ENCODE assay signal across 8 cellular contexts in genomic region chr6:40328376-40328987, GRCh38.
DNase-seq lines count a peak whose midpoint lies in the region; ATAC-seq and TF ChIP-seq lines count a peak whose summit lies in the region.

No MANE protein-coding gene starts in this region.

- TF ChIP-seq CTCF in GM12875 (IDR thresholded peaks at IDR 0.05; ENCODE audit: borderline replicate concordance, insufficient read depth, low read depth, low read length) = peak; percentile 63

- DNase-seq in NCI-H1930 (lab: John Stamatoyannopoulos, UW) (peak; percentile 18 to 63), activated T-cell treated with anti-CD3 and anti-CD28 coated beads for 24 hours (ENCODE audit: low read depth) (peak; percentile 11), left ventricle myocardium superior (peak; percentile 44), NOMO-1 treated with dmso at 0.1 percent for 144 hours (lab: John Stamatoyannopoulos, UW; ENCODE audit: unreplicated experiment) (no peak)
- peak; percentile 19 to 39 for DNase-seq in stimulated activated CD4-positive, alpha-beta T cell treated with anti-CD3 and anti-CD28 coated beads, Interleukin-2, amount 100 ng/mL, for 48 hours

- intact Hi-C loops in left ventricle myocardium superior (cut with micrococcal nuclease) = no loop called here

- ATAC-seq in left ventricle myocardium superior (peak; percentile 63), HG02970 (IDR thresholded peaks at IDR 0.05; ENCODE audit: low FRiP score, unreplicated experiment) (no peak), GM18868 (IDR thresholded peaks at IDR 0.05; ENCODE audit: unreplicated experiment) (no peak)

- H3K4me3 ChIP-seq in GM12875 (ENCODE audit: low read depth, low read length) = no peak overlapping the region
